In the genomic region with DNA sequence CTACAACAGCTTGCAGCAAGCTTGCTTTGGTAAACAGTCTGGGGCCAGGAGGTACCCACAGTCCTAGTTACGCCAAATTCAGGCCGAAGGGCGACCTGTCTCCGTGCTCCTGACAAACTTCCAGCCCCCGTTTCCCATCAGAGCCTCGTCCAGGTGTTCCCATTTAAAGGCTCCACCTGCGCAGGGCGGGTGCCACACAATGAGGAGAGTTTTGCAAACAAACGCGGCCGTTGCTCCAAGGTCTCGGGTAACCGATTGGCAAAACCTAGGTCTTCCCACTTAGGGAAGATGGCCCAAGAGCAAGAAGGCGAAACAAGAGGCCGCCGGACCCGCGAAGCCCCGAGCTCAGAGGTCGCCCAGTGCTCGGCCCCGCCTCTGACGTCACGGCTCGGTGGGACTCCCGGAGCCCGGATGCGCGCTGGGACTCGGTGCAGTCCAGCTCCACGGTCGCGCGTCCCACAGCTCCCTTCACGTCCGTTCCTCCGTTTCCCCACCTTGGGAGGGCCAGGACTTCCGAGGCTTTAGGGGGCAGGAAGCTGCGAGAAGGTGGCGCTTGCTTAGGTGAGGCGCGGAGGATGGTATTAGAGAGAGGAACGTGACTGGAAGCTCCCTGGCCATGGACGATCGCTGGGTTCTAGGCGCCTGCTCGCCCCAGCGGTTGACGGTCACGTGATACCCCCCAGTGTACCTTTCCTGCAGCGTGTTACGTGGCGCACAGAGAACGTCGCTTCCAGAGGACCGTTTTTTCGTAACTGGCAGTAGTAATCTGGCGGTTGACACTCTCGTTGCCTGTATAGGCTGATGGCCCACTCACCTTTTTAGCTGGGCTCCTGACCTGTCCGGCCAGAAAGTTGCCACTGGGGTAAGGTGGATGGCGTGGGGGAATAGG, we compare ENCODE assay signal across 1 cellular context.
TF ChIP-seq lines count a peak whose summit lies in the region.

No MANE protein-coding gene starts in this region.

TF ChIP-seq in HepG2, 621 proteins besides CTCF, POLR2A, EP300 and RAD21 (continued from another document and continues in another):
- TF ChIP-seq, protein P1, sequence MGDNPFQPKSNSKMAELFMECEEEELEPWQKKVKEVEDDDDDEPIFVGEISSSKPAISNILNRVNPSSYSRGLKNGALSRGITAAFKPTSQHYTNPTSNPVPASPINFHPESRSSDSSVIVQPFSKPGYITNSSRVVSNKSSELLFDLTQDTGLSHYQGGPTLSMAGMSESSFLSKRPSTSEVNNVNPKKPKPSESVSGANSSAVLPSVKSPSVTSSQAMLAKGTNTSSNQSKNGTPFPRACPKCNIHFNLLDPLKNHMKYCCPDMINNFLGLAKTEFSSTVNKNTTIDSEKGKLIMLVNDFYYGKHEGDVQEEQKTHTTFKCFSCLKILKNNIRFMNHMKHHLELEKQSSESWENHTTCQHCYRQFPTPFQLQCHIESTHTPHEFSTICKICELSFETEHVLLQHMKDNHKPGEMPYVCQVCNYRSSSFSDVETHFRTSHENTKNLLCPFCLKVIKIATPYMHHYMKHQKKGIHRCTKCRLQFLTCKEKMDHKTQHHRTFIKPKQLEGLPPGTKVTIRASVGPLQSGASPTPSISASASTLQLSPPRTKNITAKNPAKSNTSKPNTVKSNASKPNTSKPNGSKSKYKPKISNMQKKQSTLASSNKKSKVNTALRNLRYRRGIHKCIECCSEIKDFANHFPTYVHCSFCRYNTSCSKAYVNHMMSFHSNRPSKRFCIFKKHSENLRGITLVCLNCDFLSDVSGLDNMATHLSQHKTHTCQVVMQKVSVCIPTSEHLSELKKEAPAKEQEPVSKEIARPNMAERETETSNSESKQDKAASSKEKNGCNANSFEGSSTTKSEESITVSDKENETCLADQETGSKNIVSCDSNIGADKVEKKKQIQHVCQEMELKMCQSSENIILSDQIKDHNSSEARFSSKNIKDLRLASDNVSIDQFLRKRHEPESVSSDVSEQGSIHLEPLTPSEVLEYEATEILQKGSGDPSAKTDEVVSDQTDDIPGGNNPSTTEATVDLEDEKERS (CRISPR knock-in tag; IDR thresholded peaks at IDR 0.05) = no peak
- TF ChIP-seq, protein P2, sequence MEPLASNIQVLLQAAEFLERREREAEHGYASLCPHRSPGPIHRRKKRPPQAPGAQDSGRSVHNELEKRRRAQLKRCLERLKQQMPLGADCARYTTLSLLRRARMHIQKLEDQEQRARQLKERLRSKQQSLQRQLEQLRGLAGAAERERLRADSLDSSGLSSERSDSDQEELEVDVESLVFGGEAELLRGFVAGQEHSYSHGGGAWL (CRISPR knock-in tag; IDR thresholded peaks at IDR 0.05) = peak; percentile 40; the same call in 1 of the 2 replicates
- 0 out of 2 replicates have a peak, but pooled peaks have one; percentile 22 for TF ChIP-seq ETV6 (CRISPR knock-in tag; conservative IDR thresholded peaks at IDR 0.05)
- TF ChIP-seq KAT8 (CRISPR knock-in tag; IDR thresholded peaks at IDR 0.05) = peak; percentile 68
- TF ChIP-seq, protein P3, sequence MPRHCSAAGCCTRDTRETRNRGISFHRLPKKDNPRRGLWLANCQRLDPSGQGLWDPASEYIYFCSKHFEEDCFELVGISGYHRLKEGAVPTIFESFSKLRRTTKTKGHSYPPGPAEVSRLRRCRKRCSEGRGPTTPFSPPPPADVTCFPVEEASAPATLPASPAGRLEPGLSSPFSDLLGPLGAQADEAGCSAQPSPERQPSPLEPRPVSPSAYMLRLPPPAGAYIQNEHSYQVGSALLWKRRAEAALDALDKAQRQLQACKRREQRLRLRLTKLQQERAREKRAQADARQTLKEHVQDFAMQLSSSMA (CRISPR knock-in tag; IDR thresholded peaks at IDR 0.05) = no peak
- TF ChIP-seq ZNF709 (CRISPR knock-in tag; IDR thresholded peaks at IDR 0.05) = peak; percentile 85
- no peak for TF ChIP-seq ZNF326 (CRISPR knock-in tag; IDR thresholded peaks at IDR 0.05; ENCODE audit: borderline replicate concordance)
- TF ChIP-seq SMAD1 (CRISPR knock-in tag; IDR thresholded peaks at IDR 0.05; ENCODE audit: borderline replicate concordance, low read depth) = peak; percentile 94
- TF ChIP-seq KLF15 (CRISPR knock-in tag; IDR thresholded peaks at IDR 0.05; ENCODE audit: borderline replicate concordance) = no peak
- no peak for TF ChIP-seq SP1 (IDR thresholded peaks at IDR 0.05)
- TF ChIP-seq SP1 (CRISPR knock-in tag; IDR thresholded peaks at IDR 0.05) = no peak
- TF ChIP-seq ZNF10 (CRISPR knock-in tag; IDR thresholded peaks at IDR 0.05; ENCODE audit: borderline replicate concordance, low read depth) = no peak
- no peak for TF ChIP-seq CHD4 (IDR thresholded peaks at IDR 0.05; ENCODE audit: borderline replicate concordance, low read length)
- TF ChIP-seq EZH2 (conservative IDR thresholded peaks at IDR 0.05; ENCODE audit: low read depth, low read length) = no peak
- no peak for TF ChIP-seq FOXO1 (CRISPR knock-in tag; IDR thresholded peaks at IDR 0.05)
- TF ChIP-seq HOXA7 (CRISPR knock-in tag; IDR thresholded peaks at IDR 0.05) = no peak
- peak; percentile 65; the same call in 1 of the 2 replicates for TF ChIP-seq ZSCAN25 (CRISPR knock-in tag; IDR thresholded peaks at IDR 0.05)
- TF ChIP-seq, protein P4, sequence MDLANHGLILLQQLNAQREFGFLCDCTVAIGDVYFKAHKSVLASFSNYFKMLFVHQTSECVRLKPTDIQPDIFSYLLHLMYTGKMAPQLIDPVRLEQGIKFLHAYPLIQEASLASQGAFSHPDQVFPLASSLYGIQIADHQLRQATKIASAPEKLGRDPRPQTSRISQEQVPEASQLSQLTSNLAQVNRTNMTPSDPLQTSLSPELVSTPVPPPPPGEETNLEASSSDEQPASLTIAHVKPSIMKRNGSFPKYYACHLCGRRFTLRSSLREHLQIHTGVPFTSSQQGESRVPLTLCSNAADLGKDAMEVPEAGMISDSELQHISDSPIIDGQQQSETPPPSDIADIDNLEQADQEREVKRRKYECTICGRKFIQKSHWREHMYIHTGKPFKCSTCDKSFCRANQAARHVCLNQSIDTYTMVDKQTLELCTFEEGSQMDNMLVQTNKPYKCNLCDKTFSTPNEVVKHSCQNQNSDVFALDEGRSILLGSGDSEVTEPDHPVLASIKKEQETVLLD (CRISPR knock-in tag; IDR thresholded peaks at IDR 0.05; ENCODE audit: low read depth) = 0 out of 2 replicates have a peak, but pooled peaks have one; percentile 57
- TF ChIP-seq NCOA5 (CRISPR knock-in tag; IDR thresholded peaks at IDR 0.05) = no peak
- TF ChIP-seq MAZ (IDR thresholded peaks at IDR 0.05; ENCODE audit: borderline replicate concordance, low read depth, low read length) = no peak
- peak; percentile 46; the same call in 1 of the 2 replicates for TF ChIP-seq MAZ (CRISPR knock-in tag; IDR thresholded peaks at IDR 0.05; ENCODE audit: low read depth)
- TF ChIP-seq RFX3 (CRISPR knock-in tag; IDR thresholded peaks at IDR 0.05) = no peak
- TF ChIP-seq, protein P5, sequence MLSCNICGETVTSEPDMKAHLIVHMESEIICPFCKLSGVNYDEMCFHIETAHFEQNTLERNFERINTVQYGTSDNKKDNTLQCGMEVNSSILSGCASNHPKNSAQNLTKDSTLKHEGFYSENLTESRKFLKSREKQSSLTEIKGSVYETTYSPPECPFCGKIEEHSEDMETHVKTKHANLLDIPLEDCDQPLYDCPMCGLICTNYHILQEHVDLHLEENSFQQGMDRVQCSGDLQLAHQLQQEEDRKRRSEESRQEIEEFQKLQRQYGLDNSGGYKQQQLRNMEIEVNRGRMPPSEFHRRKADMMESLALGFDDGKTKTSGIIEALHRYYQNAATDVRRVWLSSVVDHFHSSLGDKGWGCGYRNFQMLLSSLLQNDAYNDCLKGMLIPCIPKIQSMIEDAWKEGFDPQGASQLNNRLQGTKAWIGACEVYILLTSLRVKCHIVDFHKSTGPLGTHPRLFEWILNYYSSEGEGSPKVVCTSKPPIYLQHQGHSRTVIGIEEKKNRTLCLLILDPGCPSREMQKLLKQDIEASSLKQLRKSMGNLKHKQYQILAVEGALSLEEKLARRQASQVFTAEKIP (CRISPR knock-in tag; IDR thresholded peaks at IDR 0.05; ENCODE audit: borderline replicate concordance) = no peak
- TF ChIP-seq MED13 (CRISPR knock-in tag; IDR thresholded peaks at IDR 0.05) = peak; percentile 40; the same call in 1 of the 2 replicates
- TF ChIP-seq BHLHE40 (IDR thresholded peaks at IDR 0.05; ENCODE audit: low read length) = peak; percentile 88
- peak; percentile 19; the same call in 1 of the 2 replicates for TF ChIP-seq ZNF124 (CRISPR knock-in tag; IDR thresholded peaks at IDR 0.05)
- TF ChIP-seq MIER2 (CRISPR knock-in tag; IDR thresholded peaks at IDR 0.05) = no peak
- no peak; the same call in 1 of the 2 replicates for TF ChIP-seq DNMT3B (CRISPR knock-in tag; conservative IDR thresholded peaks at IDR 0.05)
- TF ChIP-seq POLR2G (IDR thresholded peaks at IDR 0.05; ENCODE audit: low read depth, low read length) = peak; percentile 93
- TF ChIP-seq ZNF292 (CRISPR knock-in tag; IDR thresholded peaks at IDR 0.05; ENCODE audit: borderline replicate concordance, low read depth) = peak; percentile 71; the same call in 1 of the 2 replicates
- TF ChIP-seq, protein P6, sequence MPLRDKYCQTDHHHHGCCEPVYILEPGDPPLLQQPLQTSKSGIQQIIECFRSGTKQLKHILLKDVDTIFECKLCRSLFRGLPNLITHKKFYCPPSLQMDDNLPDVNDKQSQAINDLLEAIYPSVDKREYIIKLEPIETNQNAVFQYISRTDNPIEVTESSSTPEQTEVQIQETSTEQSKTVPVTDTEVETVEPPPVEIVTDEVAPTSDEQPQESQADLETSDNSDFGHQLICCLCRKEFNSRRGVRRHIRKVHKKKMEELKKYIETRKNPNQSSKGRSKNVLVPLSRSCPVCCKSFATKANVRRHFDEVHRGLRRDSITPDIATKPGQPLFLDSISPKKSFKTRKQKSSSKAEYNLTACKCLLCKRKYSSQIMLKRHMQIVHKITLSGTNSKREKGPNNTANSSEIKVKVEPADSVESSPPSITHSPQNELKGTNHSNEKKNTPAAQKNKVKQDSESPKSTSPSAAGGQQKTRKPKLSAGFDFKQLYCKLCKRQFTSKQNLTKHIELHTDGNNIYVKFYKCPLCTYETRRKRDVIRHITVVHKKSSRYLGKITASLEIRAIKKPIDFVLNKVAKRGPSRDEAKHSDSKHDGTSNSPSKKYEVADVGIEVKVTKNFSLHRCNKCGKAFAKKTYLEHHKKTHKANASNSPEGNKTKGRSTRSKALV (CRISPR knock-in tag; IDR thresholded peaks at IDR 0.05) = no peak
- TF ChIP-seq, protein P7, sequence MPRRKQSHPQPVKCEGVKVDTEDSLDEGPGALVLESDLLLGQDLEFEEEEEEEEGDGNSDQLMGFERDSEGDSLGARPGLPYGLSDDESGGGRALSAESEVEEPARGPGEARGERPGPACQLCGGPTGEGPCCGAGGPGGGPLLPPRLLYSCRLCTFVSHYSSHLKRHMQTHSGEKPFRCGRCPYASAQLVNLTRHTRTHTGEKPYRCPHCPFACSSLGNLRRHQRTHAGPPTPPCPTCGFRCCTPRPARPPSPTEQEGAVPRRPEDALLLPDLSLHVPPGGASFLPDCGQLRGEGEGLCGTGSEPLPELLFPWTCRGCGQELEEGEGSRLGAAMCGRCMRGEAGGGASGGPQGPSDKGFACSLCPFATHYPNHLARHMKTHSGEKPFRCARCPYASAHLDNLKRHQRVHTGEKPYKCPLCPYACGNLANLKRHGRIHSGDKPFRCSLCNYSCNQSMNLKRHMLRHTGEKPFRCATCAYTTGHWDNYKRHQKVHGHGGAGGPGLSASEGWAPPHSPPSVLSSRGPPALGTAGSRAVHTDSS (CRISPR knock-in tag; conservative IDR thresholded peaks at IDR 0.05) = no peak
- TF ChIP-seq NPAS2 (CRISPR knock-in tag; IDR thresholded peaks at IDR 0.05; ENCODE audit: borderline replicate concordance) = no peak
- no peak for TF ChIP-seq MTA3 (CRISPR knock-in tag; IDR thresholded peaks at IDR 0.05)
- no peak; the same call in 1 of the 2 replicates for TF ChIP-seq ZNF460 (CRISPR knock-in tag; IDR thresholded peaks at IDR 0.05; ENCODE audit: borderline replicate concordance)
- TF ChIP-seq, protein P8, sequence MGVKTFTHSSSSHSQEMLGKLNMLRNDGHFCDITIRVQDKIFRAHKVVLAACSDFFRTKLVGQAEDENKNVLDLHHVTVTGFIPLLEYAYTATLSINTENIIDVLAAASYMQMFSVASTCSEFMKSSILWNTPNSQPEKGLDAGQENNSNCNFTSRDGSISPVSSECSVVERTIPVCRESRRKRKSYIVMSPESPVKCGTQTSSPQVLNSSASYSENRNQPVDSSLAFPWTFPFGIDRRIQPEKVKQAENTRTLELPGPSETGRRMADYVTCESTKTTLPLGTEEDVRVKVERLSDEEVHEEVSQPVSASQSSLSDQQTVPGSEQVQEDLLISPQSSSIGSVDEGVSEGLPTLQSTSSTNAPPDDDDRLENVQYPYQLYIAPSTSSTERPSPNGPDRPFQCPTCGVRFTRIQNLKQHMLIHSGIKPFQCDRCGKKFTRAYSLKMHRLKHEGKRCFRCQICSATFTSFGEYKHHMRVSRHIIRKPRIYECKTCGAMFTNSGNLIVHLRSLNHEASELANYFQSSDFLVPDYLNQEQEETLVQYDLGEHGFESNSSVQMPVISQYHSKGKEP (CRISPR knock-in tag; IDR thresholded peaks at IDR 0.05) = no peak
- TF ChIP-seq, protein P9, sequence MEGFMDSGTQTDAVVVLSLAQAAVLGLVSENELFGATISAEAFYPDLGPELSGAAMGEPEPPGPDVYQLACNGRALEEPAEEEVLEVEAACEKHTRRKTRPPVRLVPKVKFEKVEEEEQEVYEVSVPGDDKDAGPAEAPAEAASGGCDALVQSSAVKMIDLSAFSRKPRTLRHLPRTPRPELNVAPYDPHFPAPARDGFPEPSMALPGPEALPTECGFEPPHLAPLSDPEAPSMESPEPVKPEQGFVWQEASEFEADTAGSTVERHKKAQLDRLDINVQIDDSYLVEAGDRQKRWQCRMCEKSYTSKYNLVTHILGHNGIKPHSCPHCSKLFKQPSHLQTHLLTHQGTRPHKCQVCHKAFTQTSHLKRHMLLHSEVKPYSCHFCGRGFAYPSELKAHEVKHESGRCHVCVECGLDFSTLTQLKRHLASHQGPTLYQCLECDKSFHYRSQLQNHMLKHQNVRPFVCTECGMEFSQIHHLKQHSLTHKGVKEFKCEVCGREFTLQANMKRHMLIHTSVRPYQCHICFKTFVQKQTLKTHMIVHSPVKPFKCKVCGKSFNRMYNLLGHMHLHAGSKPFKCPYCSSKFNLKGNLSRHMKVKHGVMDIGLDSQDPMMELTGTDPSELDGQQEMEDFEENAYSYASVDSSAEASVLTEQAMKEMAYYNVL (CRISPR knock-in tag; IDR thresholded peaks at IDR 0.05; ENCODE audit: borderline replicate concordance) = peak; percentile 70
- TF ChIP-seq, protein P10, sequence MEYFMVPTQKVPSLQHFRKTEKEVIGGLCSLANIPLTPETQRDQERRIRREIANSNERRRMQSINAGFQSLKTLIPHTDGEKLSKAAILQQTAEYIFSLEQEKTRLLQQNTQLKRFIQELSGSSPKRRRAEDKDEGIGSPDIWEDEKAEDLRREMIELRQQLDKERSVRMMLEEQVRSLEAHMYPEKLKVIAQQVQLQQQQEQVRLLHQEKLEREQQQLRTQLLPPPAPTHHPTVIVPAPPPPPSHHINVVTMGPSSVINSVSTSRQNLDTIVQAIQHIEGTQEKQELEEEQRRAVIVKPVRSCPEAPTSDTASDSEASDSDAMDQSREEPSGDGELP (IDR thresholded peaks at IDR 0.05; ENCODE audit: borderline replicate concordance, low read depth) = peak; percentile 31; the same call in 1 of the 2 replicates
- no peak for TF ChIP-seq ATRX (CRISPR knock-in tag; IDR thresholded peaks at IDR 0.05; ENCODE audit: borderline replicate concordance)
